9 cellular contexts compared by ENCODE assay signal in the genomic region with DNA sequence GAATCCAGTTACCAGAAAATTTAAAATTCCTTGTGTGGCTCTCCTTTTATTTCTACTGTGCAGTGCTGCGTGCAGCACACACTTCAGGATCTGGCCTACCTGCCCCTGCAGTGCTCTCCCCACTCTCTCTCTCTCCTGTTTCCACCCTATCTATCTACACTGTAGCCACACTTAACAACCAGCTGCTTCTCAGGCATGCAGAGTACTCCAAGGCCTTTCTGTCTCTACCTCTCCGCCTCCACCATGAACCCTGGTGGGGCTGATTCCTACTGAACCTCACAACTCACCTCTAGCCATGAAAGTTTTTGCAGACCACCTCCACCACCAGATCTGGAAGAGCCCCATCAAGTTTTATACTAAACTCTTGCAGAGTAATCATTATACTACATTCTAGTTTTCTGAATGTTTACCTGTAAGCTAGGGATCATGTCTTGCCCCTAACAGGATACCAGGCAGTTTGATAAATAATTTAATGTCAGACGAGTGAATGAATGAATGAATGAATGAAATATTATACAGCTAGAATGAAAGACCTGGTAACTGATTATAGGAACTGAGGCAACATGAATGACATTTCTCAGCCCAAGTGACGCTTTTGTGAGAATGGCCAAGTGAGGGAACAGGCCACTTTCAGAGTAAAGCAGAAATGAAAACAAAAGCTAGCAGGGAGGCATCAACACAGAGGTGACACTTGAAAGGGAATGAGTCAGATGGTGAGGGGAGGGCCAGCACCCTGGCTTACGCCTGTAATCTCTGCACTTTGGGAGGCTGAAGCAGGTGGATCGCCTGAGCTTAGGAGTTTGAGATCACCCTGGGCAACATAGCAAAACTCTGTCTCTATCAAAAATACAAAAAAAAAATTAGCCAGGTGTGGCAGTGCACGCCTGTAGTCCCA.
DNase-seq lines count a peak whose midpoint lies in the region; ATAC-seq lines count a peak whose summit lies in the region.
"Had no signal": no experiment of that assay in that cellular context is flagged by ENCODE, and none has a peak within 500 bp of the region (broad histone marks: within the 10 kb centered on the region; RNA-seq: fewer than 3 reads in every experiment).

No MANE protein-coding gene starts in this region.

- DNase-seq in activated CD8-positive, alpha-beta memory T cell treated with anti-CD3 and anti-CD28 coated beads, Interleukin-2, amount 10 ng/mL, durations not matched to agents 7 days and 5 days = peak; percentile 53
- DNase-seq in activated CD8-positive, alpha-beta memory T cell treated with anti-CD3 and anti-CD28 coated beads for 24 hours = no peak
- DNase-seq in activated T-cell treated with anti-CD3 and anti-CD28 coated beads, Interleukin-2, amount 50 U/mL, for 1 hour = peak; percentile 31
- peak; percentile 62 for DNase-seq in stimulated activated CD8-positive, alpha-beta memory T cell treated with anti-CD3 and anti-CD28 coated beads, Interleukin-4, amount 100 ng/mL, for 48 hours
- DNase-seq in SIG-M5 (lab: John Stamatoyannopoulos, UW) (no peak), NCI-H1436 treated with DMSO at 0.1 percent for 48 hours (lab: John Stamatoyannopoulos, UW) (no peak), NCI-H128 (lab: John Stamatoyannopoulos, UW; ENCODE audit: unreplicated experiment) (no peak)

- peak; percentile 86 for ATAC-seq in activated CD8-positive, alpha-beta memory T cell treated with anti-CD3 and anti-CD28 coated beads, Interleukin-2, amount 10 ng/mL, durations not matched to agents 7 days and 5 days
- peak; percentile 96 for ATAC-seq in HG02981 (IDR thresholded peaks at IDR 0.05; ENCODE audit: unreplicated experiment)

- peaks cover 13% of the 10 kb centered on the region for H3K4me1 Mint-ChIP-seq in activated CD8-positive, alpha-beta memory T cell treated with anti-CD3 and anti-CD28 coated beads, Interleukin-2, amount 10 ng/mL, durations not matched to agents 7 days and 5 days

- CTCF ChIA-PET in activated CD8-positive, alpha-beta memory T cell treated with anti-CD3 and anti-CD28 coated beads, Interleukin-2, amount 10 ng/mL, durations not matched to agents 7 days and 5 days (lab: Charles Lee) = no interaction called here

- H3K27ac Mint-ChIP-seq in activated CD8-positive, alpha-beta memory T cell treated with anti-CD3 and anti-CD28 coated beads, Interleukin-2, amount 10 ng/mL, durations not matched to agents 7 days and 5 days = no peak overlapping the region
- H3K27ac Mint-ChIP-seq: IgD-negative memory B cell had no signal

- H3K36me3 Mint-ChIP-seq in activated CD8-positive, alpha-beta memory T cell treated with anti-CD3 and anti-CD28 coated beads, Interleukin-2, amount 10 ng/mL, durations not matched to agents 7 days and 5 days = peaks cover 21% of the 10 kb centered on the region

- H3K27me3 Mint-ChIP-seq in activated CD8-positive, alpha-beta memory T cell treated with anti-CD3 and anti-CD28 coated beads, Interleukin-2, amount 10 ng/mL, durations not matched to agents 7 days and 5 days = peaks cover 12% of the 10 kb centered on the region

- H3K9me3 Mint-ChIP-seq in activated CD8-positive, alpha-beta memory T cell treated with anti-CD3 and anti-CD28 coated beads, Interleukin-2, amount 10 ng/mL, durations not matched to agents 7 days and 5 days (ENCODE audit: low read depth) = peaks cover 2% of the 10 kb centered on the region

- no peak overlapping the region for H3K4me3 Mint-ChIP-seq in activated CD8-positive, alpha-beta memory T cell treated with anti-CD3 and anti-CD28 coated beads, Interleukin-2, amount 10 ng/mL, durations not matched to agents 7 days and 5 days

Comparison
In these comparisons a context has a peak if more than half of its experiments do, and no peak if none do; other contexts are left out.
1. DNase-seq: peak in activated CD8-positive, alpha-beta memory T cell treated with anti-CD3 and anti-CD28 coated beads, Interleukin-2, amount 10 ng/mL, durations not matched to agents 7 days and 5 days (single experiment), activated T-cell treated with anti-CD3 and anti-CD28 coated beads, Interleukin-2, amount 50 U/mL, for 1 hour (single experiment) and stimulated activated CD8-positive, alpha-beta memory T cell treated with anti-CD3 and anti-CD28 coated beads, Interleukin-4, amount 100 ng/mL, for 48 hours (single experiment); none in activated CD8-positive, alpha-beta memory T cell treated with anti-CD3 and anti-CD28 coated beads for 24 hours (single experiment), SIG-M5 (single experiment), NCI-H1436 treated with DMSO at 0.1 percent for 48 hours (single experiment) and NCI-H128 (single experiment).